13 cellular contexts compared by ENCODE assay signal in the genomic region with DNA sequence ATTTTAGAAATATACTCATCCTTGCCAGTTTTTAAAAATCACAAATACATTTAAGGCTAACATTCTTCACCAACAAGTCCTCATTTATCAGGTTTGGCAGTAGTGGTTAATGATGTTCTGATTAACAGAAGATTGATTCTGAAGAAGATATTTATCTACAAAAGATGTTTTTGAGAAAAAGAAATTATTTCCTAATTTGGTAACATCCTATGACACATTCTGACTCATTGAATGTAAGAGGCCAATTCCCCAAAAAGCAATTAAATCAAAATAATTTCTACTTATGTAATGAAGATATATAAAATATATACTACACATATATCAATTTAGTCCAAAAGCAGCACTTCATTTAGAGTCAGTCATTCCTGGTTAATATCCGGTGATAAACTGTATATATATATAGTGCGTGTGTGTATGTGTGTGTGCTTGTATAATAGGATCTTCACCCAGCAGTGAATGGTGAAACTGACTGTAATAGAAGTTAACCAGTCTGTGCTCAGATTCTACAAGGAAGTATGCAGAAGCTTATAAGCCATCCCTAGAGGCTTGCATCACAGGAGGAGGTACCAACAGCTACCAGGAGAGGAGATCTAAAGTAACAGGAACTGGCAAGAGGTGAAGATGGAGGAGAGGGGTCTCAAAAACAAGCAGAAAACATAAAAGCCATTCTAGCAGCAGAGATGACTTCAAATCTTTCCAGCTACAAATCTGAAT.
DNase-seq lines count a peak whose midpoint lies in the region; ATAC-seq and TF ChIP-seq lines count a peak whose summit lies in the region.
"Had no signal": no experiment of that assay in that cellular context is flagged by ENCODE, and none has a peak within 500 bp of the region (broad histone marks: within the 10 kb centered on the region; RNA-seq: fewer than 3 reads in every experiment).

No MANE protein-coding gene starts in this region.

- H3K4me1 ChIP-seq in mucosa of descending colon (ENCODE audit: low read depth) (no peaks in the 10 kb centered on the region), right cardiac atrium (ENCODE audit: control insufficient read depth, insufficient read depth, low read length) (no peaks in the 10 kb centered on the region), esophagus squamous epithelium (no peaks in the 10 kb centered on the region)
- H3K4me1 ChIP-seq: gastroesophageal sphincter had no signal

- peaks cover 0 to 2% (median 0%) of the 10 kb centered on the region in 7 donors for H3K9me3 Mint-ChIP-seq in CD14-positive monocyte

- TF ChIP-seq CTCF in CD14-positive monocyte (IDR thresholded peaks at IDR 0.05) (no peak), cardiac fibroblast (IDR thresholded peaks at IDR 0.05; ENCODE audit: low read depth, low read length) (no peak), mucosa of descending colon (IDR thresholded peaks at IDR 0.05) (no peak), esophagus squamous epithelium (IDR thresholded peaks at IDR 0.05) (no peak)

- H3K27me3 ChIP-seq in right cardiac atrium (ENCODE audit: control insufficient read depth, insufficient read depth) = no peaks in the 10 kb centered on the region
- no peaks in the 10 kb centered on the region for H3K27me3 ChIP-seq in esophagus squamous epithelium
- H3K27me3 ChIP-seq: gastroesophageal sphincter had no signal

- peaks cover 11% of the 10 kb centered on the region for H3K4me1 Mint-ChIP-seq in CD14-positive monocyte

- ATAC-seq in mucosa of descending colon = peak; percentile 69
- no peak for ATAC-seq in GM19455 (IDR thresholded peaks at IDR 0.05; ENCODE audit: unreplicated experiment)
- no peak for ATAC-seq in right cardiac atrium
- ATAC-seq: gastroesophageal sphincter, Panc1 had no signal

- no peak for TF ChIP-seq POLR2A in esophagus squamous epithelium (IDR thresholded peaks at IDR 0.05)

- H3K4me3 ChIP-seq in cardiac fibroblast (replicated peaks in 1 of 2; ENCODE audit: low read depth in 2 of 2, low read length in 2 of 2) = no peak overlapping the region
- H3K4me3 ChIP-seq in mucosa of descending colon = no peak overlapping the region
- H3K4me3 ChIP-seq in right cardiac atrium (ENCODE audit: low read length) = no peak overlapping the region
- no peak overlapping the region for H3K4me3 ChIP-seq in esophagus squamous epithelium
- H3K4me3 ChIP-seq: gastroesophageal sphincter had no signal

- intact Hi-C loops in CD14-positive monocyte (cut with micrococcal nuclease) = loop anchor here in 1 of 2 donors (5.0 kb wide), 1 partner anchor 33 kb away; no protein-coding TSS in a partner anchor
- intact Hi-C loops in mucosa of descending colon (cut with DNase I, micrococcal nuclease) = no loop called here
- intact Hi-C loops in right cardiac atrium (cut with DNase I) = no loop called here
- intact Hi-C loops in esophagus squamous epithelium (cut with DNase I) = no loop called here

- H3K9me3 ChIP-seq in mucosa of descending colon (no peaks in the 10 kb centered on the region), right cardiac atrium (ENCODE audit: control insufficient read depth, low read length) (no peaks in the 10 kb centered on the region), esophagus squamous epithelium (no peaks in the 10 kb centered on the region)
- H3K9me3 ChIP-seq: gastroesophageal sphincter had no signal

- no peaks in the 10 kb centered on the region for H3K36me3 ChIP-seq in mucosa of descending colon (ENCODE audit: low read depth)
- H3K36me3 ChIP-seq in esophagus squamous epithelium = no peaks in the 10 kb centered on the region
- H3K36me3 ChIP-seq: gastroesophageal sphincter had no signal

- H3K36me3 Mint-ChIP-seq in CD14-positive monocyte = peaks cover 0 to 2% of the 10 kb centered on the region in 2 donors

- 89% methylated on average over 2 of the region's 2 CpGs for WGBS in right cardiac atrium
- 73 to 91% methylated on average over 2 of the region's 2 CpGs for WGBS in esophagus squamous epithelium, 2 donors

- H3K27ac ChIP-seq in right cardiac atrium (ENCODE audit: low read length) = no peak overlapping the region
- no peak overlapping the region for H3K27ac ChIP-seq in esophagus squamous epithelium
- H3K27ac ChIP-seq: gastroesophageal sphincter, VCaP had no signal

- H3K4me3 Mint-ChIP-seq in CD14-positive monocyte = no peak overlapping the region

- no peaks in the 10 kb centered on the region for H3K27me3 Mint-ChIP-seq in CD14-positive monocyte (ENCODE audit: low read depth in 3 of 3)

- peak overlapping the region; percentile 4 to 87 (median 52) for H3K27ac Mint-ChIP-seq in CD14-positive monocyte

- DNase-seq in CD14-positive monocyte (ENCODE audit: low spot score) = peak; percentile 50
- peak; percentile 82 for DNase-seq in MV-4-11 (lab: John Stamatoyannopoulos, UW)
- peak; percentile 60 to 79 for DNase-seq in cardiac fibroblast (ENCODE audit: low read depth in 2 of 2)
- DNase-seq in mucosa of descending colon = no peak
- no peak for DNase-seq in NCI-H1694 (lab: John Stamatoyannopoulos, UW)
- DNase-seq in right cardiac atrium = no peak
- DNase-seq in esophagus squamous epithelium (lab: John Stamatoyannopoulos, UW) = no peak
- DNase-seq: activated T-cell treated with anti-CD3 and anti-CD28 coated beads, Interleukin-2, amount 50 U/mL, for 1 hour; NCI-H146 had no signal

Comparison
In these comparisons a context has a peak if more than half of its experiments do, and no peak if none do; other contexts are left out.
1. DNase-seq: peak in CD14-positive monocyte (single experiment), MV-4-11 (single experiment) and cardiac fibroblast (2 of 2); none in mucosa of descending colon (0 of 3), NCI-H1694 (single experiment), right cardiac atrium (0 of 3) and esophagus squamous epithelium (single experiment).